11 cellular contexts compared by ENCODE assay signal in the genomic region with DNA sequence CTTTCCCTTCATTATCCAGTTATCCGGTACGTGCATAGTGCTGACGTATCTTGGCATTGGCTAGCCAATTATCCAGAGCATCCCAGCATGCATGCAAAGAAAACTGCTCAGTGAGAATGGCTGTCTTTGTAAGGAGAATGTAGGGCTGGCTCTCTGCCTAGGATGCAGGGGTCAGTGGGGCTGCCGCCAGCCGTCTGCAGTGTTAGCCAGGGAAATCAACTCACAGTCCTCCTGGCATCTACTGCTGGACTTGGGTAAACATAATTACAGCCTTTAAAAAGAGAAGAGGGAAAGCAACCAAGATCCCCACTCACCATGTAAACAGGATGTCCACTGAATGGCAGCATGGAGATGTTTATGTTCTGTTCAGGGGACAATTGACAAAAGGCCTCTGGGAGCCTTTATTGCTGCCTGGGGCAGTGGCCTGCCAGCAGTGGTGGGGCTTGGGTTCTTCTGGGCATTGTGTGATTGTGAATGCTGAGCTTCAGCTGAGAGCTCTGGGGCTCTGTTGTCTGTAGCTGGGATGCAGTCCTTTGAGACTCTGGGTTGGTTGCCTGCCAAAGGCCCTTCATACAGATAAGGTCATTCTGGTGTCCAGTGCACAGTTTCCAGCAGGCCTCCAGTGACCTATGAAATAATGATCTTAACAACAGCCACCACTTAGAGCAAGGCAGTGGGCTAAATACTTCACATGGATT.
DNase-seq lines count a peak whose midpoint lies in the region; ATAC-seq and TF ChIP-seq lines count a peak whose summit lies in the region.
"Had no signal": no experiment of that assay in that cellular context is flagged by ENCODE, and none has a peak within 500 bp of the region (broad histone marks: within the 10 kb centered on the region; RNA-seq: fewer than 3 reads in every experiment).

No MANE protein-coding gene starts in this region.

- no peak overlapping the region for H3K4me3 ChIP-seq in esophagus squamous epithelium
- H3K4me3 ChIP-seq: GM23248 had no signal

- no peak for TF ChIP-seq POLR2A in esophagus squamous epithelium (IDR thresholded peaks at IDR 0.05)

- intact Hi-C loops in esophagus squamous epithelium (cut with DNase I) = no loop called here

- peaks cover 0 to 20% (median 4%) of the 10 kb centered on the region in 3 donors for H3K4me1 ChIP-seq in esophagus squamous epithelium

- ATAC-seq in HG02870 (IDR thresholded peaks at IDR 0.05; ENCODE audit: unreplicated experiment) = no peak
- ATAC-seq in HG02759 (IDR thresholded peaks at IDR 0.05; ENCODE audit: unreplicated experiment) = no peak
- no peak for ATAC-seq in GM21390 (IDR thresholded peaks at IDR 0.05; ENCODE audit: unreplicated experiment)

- DNase-seq in AG08396 (ENCODE audit: low spot score) = peak; percentile 18
- peak; percentile 82 for DNase-seq in NCI-H2081 treated with DMSO at 0.1 percent for 48 hours (lab: John Stamatoyannopoulos, UW)
- peak; percentile 94 for DNase-seq in dermis blood vessel endothelial cell
- DNase-seq in midbrain (lab: John Stamatoyannopoulos, UW) = peak; percentile 95
- DNase-seq in esophagus squamous epithelium (lab: John Stamatoyannopoulos, UW) = no peak
- DNase-seq: activated CD8-positive, alpha-beta memory T cell treated with anti-CD3 and anti-CD28 coated beads for 24 hours; effector memory CD4-positive, alpha-beta T cell; GM23248 had no signal

- 43 to 44% methylated on average over 5 of the region's 5 CpGs for WGBS in esophagus squamous epithelium, 2 donors

- peak overlapping the region in 2 of 4 donors; percentile 25 to 33 for H3K27ac ChIP-seq in esophagus squamous epithelium
- H3K27ac ChIP-seq: GM23248 had no signal

- H3K27me3 ChIP-seq in esophagus squamous epithelium = no peaks in the 10 kb centered on the region

- no peak for TF ChIP-seq CTCF in esophagus squamous epithelium (IDR thresholded peaks at IDR 0.05)

- no peaks in the 10 kb centered on the region for H3K9me3 ChIP-seq in esophagus squamous epithelium

- no peaks in the 10 kb centered on the region for H3K36me3 ChIP-seq in esophagus squamous epithelium
